In genomic region chr5:133890776-133891280, GRCh38 we compare ENCODE assay signal across 20 cellular contexts.
DNase-seq lines count a peak whose midpoint lies in the region; ATAC-seq, FAIRE-seq and TF ChIP-seq lines count a peak whose summit lies in the region.
"Had no signal": no experiment of that assay in that cellular context is flagged by ENCODE, and none has a peak within 500 bp of the region (broad histone marks: within the 10 kb centered on the region; RNA-seq: fewer than 3 reads in every experiment).

No MANE protein-coding gene starts in this region.

- H2BK20ac ChIP-seq in H1 (ENCODE audit: low read length) = no peak overlapping the region

- H2BK120ac ChIP-seq in H1 (replicated peaks; ENCODE audit: low read depth, low read length) = no peak overlapping the region

- no peak overlapping the region for H2AFZ ChIP-seq in H1 (ENCODE audit: low read length)

- H3K79me1 ChIP-seq in H1 (ENCODE audit: low read depth, low read length) = no peaks in the 10 kb centered on the region

- no peak for TF ChIP-seq EP300 in H1 (IDR thresholded peaks at IDR 0.05; ENCODE audit: borderline replicate concordance in 1 of 2, low read depth in 2 of 2, low read length in 2 of 2)
- TF ChIP-seq EP300 in sigmoid colon (IDR thresholded peaks at IDR 0.05) = no peak
- TF ChIP-seq EP300 in upper lobe of left lung (IDR thresholded peaks at IDR 0.05) = no peak

- DNase-seq in NCI-H2171 treated with DMSO at 0.1 percent for 48 hours (lab: John Stamatoyannopoulos, UW) (peak; percentile 33), H1 (ENCODE audit: low read depth in 1 of 2, low spot score in 2 of 2) (no peak), sigmoid colon (peak; percentile 35), upper lobe of left lung (no peak), NCI-H1105 treated with DMSO at 0.1 percent for 48 hours (lab: John Stamatoyannopoulos, UW) (no peak)
- no peak for DNase-seq in effector CD8-positive, alpha-beta T cell (lab: John Stamatoyannopoulos, UW)
- DNase-seq: 8988T; CD8-positive, alpha-beta T cell; COR-L47; DMS153; DMS79 treated with DMSO at 0.1 percent for 48 hours; EL; HCEC 1CT; HFFc6 had no signal

- H3K4me3 ChIP-seq in BLaER1 = peak overlapping the region; percentile 19; the same call in 1 of the 2 replicates
- H3K4me3 ChIP-seq in H1 (ENCODE audit: extremely low read depth in 1 of 4, insufficient read depth in 2 of 4, low read depth in 3 of 4, low read length in 4 of 4) = no peak overlapping the region
- no peak overlapping the region for H3K4me3 ChIP-seq in sigmoid colon
- no peak overlapping the region for H3K4me3 ChIP-seq in upper lobe of left lung

- H2BK12ac ChIP-seq in H1 (ENCODE audit: low read depth, low read length) = no peak overlapping the region

- H4K91ac ChIP-seq in H1 (replicated peaks; ENCODE audit: insufficient read length, low read length) = no peak overlapping the region

- H3K56ac ChIP-seq in H1 (replicated peaks; ENCODE audit: insufficient read length, low read depth, low read length) = no peak overlapping the region

- H4K20me1 ChIP-seq in BLaER1 (no peaks in the 10 kb centered on the region), H1 (replicated peaks in 1 of 2; ENCODE audit: control insufficient read depth in 1 of 2, insufficient read depth in 2 of 2, low read length in 2 of 2) (no peaks in the 10 kb centered on the region)

- CTCF ChIA-PET in H1 (lab: Charles Lee; ENCODE audit: partially characterized antibody) = no interaction called here

- peak overlapping the region; percentile 28 for H4K8ac ChIP-seq in H1 (ENCODE audit: extremely low read depth, insufficient read depth, low read length)

- TF ChIP-seq POLR2A in H1 (IDR thresholded peaks at IDR 0.05; ENCODE audit: control extremely low read depth in 1 of 2, low read depth in 2 of 2, low read length in 2 of 2) (no peak), sigmoid colon (IDR thresholded peaks at IDR 0.05) (no peak), upper lobe of left lung (IDR thresholded peaks at IDR 0.05) (no peak)

- H3K27ac ChIP-seq in BLaER1 (peak overlapping the region; percentile 67), H1 (ENCODE audit: low read depth, low read length) (no peak overlapping the region), sigmoid colon (no peak overlapping the region), upper lobe of left lung (no peak overlapping the region)

- no peak overlapping the region for H3K23ac ChIP-seq in H1 (ENCODE audit: insufficient read length)

- TF ChIP-seq CTCF in H1 (IDR thresholded peaks at IDR 0.05; ENCODE audit: control extremely low read depth in 1 of 3, insufficient read depth in 1 of 3, low read depth in 1 of 3, low read length in 3 of 3) = no peak
- no peak for TF ChIP-seq CTCF in sigmoid colon (IDR thresholded peaks at IDR 0.05)
- no peak for TF ChIP-seq CTCF in upper lobe of left lung (IDR thresholded peaks at IDR 0.05)

- no peak overlapping the region for H4K5ac ChIP-seq in H1 (ENCODE audit: insufficient read length, low read depth, low read length)

- FAIRE-seq in H1 (lab: Jason Lieb, UNC) = no peak
- FAIRE-seq: D721Med, G401.6, GM12892, HepG2, HTR-8/SVneo had no signal

- peak overlapping the region; percentile 34; the same call in 1 of the 2 replicates for H3K9ac ChIP-seq in BLaER1
- H3K9ac ChIP-seq in H1 (replicated peaks in 1 of 4; ENCODE audit: extremely low read depth in 1 of 4, low read depth in 3 of 4, low read length in 3 of 4) = no peak overlapping the region

- H3K23me2 ChIP-seq in H1 (ENCODE audit: low read depth, low read length) = no peaks in the 10 kb centered on the region

- intact Hi-C loops in sigmoid colon (cut with DNase I) = no loop called here

- no peaks in the 10 kb centered on the region for H3K79me2 ChIP-seq in H1 (ENCODE audit: control insufficient read depth in 1 of 2, insufficient read depth in 2 of 2, low read length in 2 of 2)

- H3K14ac ChIP-seq in H1 (ENCODE audit: insufficient read length) = no peak overlapping the region

- no peak for TF ChIP-seq RAD21 in H1 (IDR thresholded peaks at IDR 0.05 in 1 of 2, conservative IDR thresholded peaks at IDR 0.05 in 1 of 2; ENCODE audit: low read depth in 2 of 2, low read length in 2 of 2)

- no peak overlapping the region for H2AK5ac ChIP-seq in H1 (ENCODE audit: low read depth, low read length)

- no peak for ATAC-seq in upper lobe of left lung (ENCODE audit: low FRiP score in 2 of 2)
- ATAC-seq: CD8-positive, alpha-beta T cell; HepG2 had no signal

- H3K18ac ChIP-seq in H1 (ENCODE audit: extremely low read depth, low read length) = no peak overlapping the region

- 79% methylated on average over 1 of the region's 1 CpG; no CpG with 5 or more reads in 1 of the 2 experiments for WGBS in H1 (ENCODE audit: extremely low coverage in 1 of 2, insufficient coverage in 1 of 2, insufficient read length in 1 of 2, insufficient replicate concordance in 2 of 2, low coverage in 1 of 2, low lambda C conversion rate in 2 of 2, missing lambda C conversion rate in 1 of 2), 2 experiments
- 73 to 88% methylated on average over 1 of the region's 1 CpG for WGBS in sigmoid colon, 2 donors
- 64 to 75% methylated on average over 1 of the region's 1 CpG for WGBS in upper lobe of left lung, 2 donors

- no peaks in the 10 kb centered on the region for H3K9me3 ChIP-seq in BLaER1
- no peaks in the 10 kb centered on the region for H3K9me3 ChIP-seq in H1 (ENCODE audit: insufficient read depth in 2 of 2, low read depth in 1 of 2, low read length in 1 of 2)
- H3K9me3 ChIP-seq in sigmoid colon = no peaks in the 10 kb centered on the region
- H3K9me3 ChIP-seq in upper lobe of left lung = no peaks in the 10 kb centered on the region

- no peak overlapping the region for H2BK15ac ChIP-seq in H1 (ENCODE audit: low read length)

- no peak overlapping the region for H2BK5ac ChIP-seq in H1 (ENCODE audit: low read depth, low read length)

- H3K4me1 ChIP-seq in BLaER1 (peaks cover 100% of the 10 kb centered on the region), H1 (replicated peaks in 1 of 4; ENCODE audit: control insufficient read depth in 3 of 4, insufficient read depth in 4 of 4, low read length in 3 of 4) (no peaks in the 10 kb centered on the region), sigmoid colon (no peaks in the 10 kb centered on the region), upper lobe of left lung (no peaks in the 10 kb centered on the region)

- POLR2A ChIA-PET in H1 (lab: Charles Lee; ENCODE audit: partially characterized antibody) = no interaction called here

- H3K27me3 ChIP-seq in BLaER1 (no peaks in the 10 kb centered on the region), H1 (replicated peaks in 1 of 4; ENCODE audit: control insufficient read depth in 3 of 4, extremely low read depth in 1 of 4, insufficient read depth in 3 of 4, low read length in 3 of 4) (no peaks in the 10 kb centered on the region; a peak in 1 of 7 replicates), sigmoid colon (no peaks in the 10 kb centered on the region), upper lobe of left lung (no peaks in the 10 kb centered on the region)

- H3K4me2 ChIP-seq in BLaER1 (peak overlapping the region; percentile 83), H1 (ENCODE audit: insufficient read depth in 1 of 2, low read depth in 2 of 2, low read length in 2 of 2) (no peak overlapping the region)

- no peak overlapping the region for H3K4ac ChIP-seq in H1 (replicated peaks; ENCODE audit: insufficient read length, low read depth, low read length)

- H3K36me3 ChIP-seq in BLaER1 = no peaks in the 10 kb centered on the region
- H3K36me3 ChIP-seq in H1 (ENCODE audit: control insufficient read depth in 2 of 4, insufficient read depth in 4 of 4, low read length in 3 of 4) = no peaks in the 10 kb centered on the region
- no peaks in the 10 kb centered on the region for H3K36me3 ChIP-seq in sigmoid colon
- H3K36me3 ChIP-seq in upper lobe of left lung = no peaks in the 10 kb centered on the region

TF ChIP-seq in H1, 55 proteins besides CTCF, POLR2A, EP300 and RAD21 (continues in another document):
- TF ChIP-seq ATF2 (IDR thresholded peaks at IDR 0.05; ENCODE audit: low read length) (no peak), HDAC6 (IDR thresholded peaks at IDR 0.05; ENCODE audit: low read depth, low read length) (no peak), CHD1 (IDR thresholded peaks at IDR 0.05; ENCODE audit: low read depth, low read length) (no peak), SIRT6 (IDR thresholded peaks at IDR 0.05; ENCODE audit: low read length) (no peak), E2F6 (IDR thresholded peaks at IDR 0.05) (no peak), SUZ12 (IDR thresholded peaks at IDR 0.05; ENCODE audit: low read length) (no peak), FOSL1 (IDR thresholded peaks at IDR 0.05; ENCODE audit: insufficient read depth, low read depth, low read length) (no peak), BACH1 (IDR thresholded peaks at IDR 0.05; ENCODE audit: low read length) (no peak), CBX8 (IDR thresholded peaks at IDR 0.05; ENCODE audit: borderline replicate concordance, low read depth, low read length) (no peak), POLR2AphosphoS5 (IDR thresholded peaks at IDR 0.05; ENCODE audit: low read depth, low read length) (no peak), ASH2L (IDR thresholded peaks at IDR 0.05; ENCODE audit: low read length) (no peak), SRF (IDR thresholded peaks at IDR 0.05; ENCODE audit: low read depth, low read length) (no peak), TEAD4 (IDR thresholded peaks at IDR 0.05; ENCODE audit: low read depth, low read length) (no peak), EGR1 (IDR thresholded peaks at IDR 0.05; ENCODE audit: borderline replicate concordance, low read depth, low read length) (no peak), KDM5A (IDR thresholded peaks at IDR 0.05; ENCODE audit: low read length) (no peak)

Comparison
In these comparisons a context has a peak if more than half of its experiments do, and no peak if none do; other contexts are left out.
1. DNase-seq: peak in NCI-H2171 treated with DMSO at 0.1 percent for 48 hours (single experiment) and sigmoid colon (single experiment); none in H1 (0 of 2), upper lobe of left lung (0 of 2), effector CD8-positive, alpha-beta T cell (single experiment) and NCI-H1105 treated with DMSO at 0.1 percent for 48 hours (single experiment).